ENCODE assay signal across 1 cellular context in the genomic region with DNA sequence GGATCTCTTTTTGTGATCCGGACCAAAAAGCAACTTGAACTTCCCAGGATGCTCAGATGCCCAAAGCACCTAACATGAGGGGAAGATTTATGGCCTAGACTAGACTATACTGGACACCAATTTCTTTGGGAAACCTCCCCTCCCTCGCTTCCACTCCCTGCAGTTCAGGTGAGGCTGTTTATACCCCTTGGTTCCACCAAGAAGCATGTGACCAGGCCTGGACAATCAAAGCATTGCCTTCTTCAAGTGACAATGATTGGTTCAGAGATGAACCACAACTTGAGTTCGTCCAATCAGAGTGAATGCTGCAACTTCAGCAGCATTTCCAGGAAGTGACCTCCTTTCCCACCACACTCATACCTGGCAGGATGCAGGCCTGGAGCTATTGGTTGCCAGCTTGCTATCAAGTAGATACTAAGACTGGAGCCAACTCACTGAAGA.
TF ChIP-seq lines count a peak whose summit lies in the region.

No MANE protein-coding gene starts in this region.

TF ChIP-seq in GM23338, 12 proteins besides CTCF, POLR2A, EP300 and RAD21 (continued from another document):
- TF ChIP-seq, protein P1, sequence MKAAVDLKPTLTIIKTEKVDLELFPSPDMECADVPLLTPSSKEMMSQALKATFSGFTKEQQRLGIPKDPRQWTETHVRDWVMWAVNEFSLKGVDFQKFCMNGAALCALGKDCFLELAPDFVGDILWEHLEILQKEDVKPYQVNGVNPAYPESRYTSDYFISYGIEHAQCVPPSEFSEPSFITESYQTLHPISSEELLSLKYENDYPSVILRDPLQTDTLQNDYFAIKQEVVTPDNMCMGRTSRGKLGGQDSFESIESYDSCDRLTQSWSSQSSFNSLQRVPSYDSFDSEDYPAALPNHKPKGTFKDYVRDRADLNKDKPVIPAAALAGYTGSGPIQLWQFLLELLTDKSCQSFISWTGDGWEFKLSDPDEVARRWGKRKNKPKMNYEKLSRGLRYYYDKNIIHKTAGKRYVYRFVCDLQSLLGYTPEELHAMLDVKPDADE (IDR thresholded peaks at IDR 0.05) = no peak
- TF ChIP-seq CREB1 (CRISPR knock-in tag; IDR thresholded peaks at IDR 0.05; ENCODE audit: low read depth) = no peak
- no peak for TF ChIP-seq NANOG (IDR thresholded peaks at IDR 0.05; ENCODE audit: borderline replicate concordance)
- TF ChIP-seq ZNF114 (CRISPR knock-in tag; IDR thresholded peaks at IDR 0.05) = no peak
- TF ChIP-seq, protein P2, sequence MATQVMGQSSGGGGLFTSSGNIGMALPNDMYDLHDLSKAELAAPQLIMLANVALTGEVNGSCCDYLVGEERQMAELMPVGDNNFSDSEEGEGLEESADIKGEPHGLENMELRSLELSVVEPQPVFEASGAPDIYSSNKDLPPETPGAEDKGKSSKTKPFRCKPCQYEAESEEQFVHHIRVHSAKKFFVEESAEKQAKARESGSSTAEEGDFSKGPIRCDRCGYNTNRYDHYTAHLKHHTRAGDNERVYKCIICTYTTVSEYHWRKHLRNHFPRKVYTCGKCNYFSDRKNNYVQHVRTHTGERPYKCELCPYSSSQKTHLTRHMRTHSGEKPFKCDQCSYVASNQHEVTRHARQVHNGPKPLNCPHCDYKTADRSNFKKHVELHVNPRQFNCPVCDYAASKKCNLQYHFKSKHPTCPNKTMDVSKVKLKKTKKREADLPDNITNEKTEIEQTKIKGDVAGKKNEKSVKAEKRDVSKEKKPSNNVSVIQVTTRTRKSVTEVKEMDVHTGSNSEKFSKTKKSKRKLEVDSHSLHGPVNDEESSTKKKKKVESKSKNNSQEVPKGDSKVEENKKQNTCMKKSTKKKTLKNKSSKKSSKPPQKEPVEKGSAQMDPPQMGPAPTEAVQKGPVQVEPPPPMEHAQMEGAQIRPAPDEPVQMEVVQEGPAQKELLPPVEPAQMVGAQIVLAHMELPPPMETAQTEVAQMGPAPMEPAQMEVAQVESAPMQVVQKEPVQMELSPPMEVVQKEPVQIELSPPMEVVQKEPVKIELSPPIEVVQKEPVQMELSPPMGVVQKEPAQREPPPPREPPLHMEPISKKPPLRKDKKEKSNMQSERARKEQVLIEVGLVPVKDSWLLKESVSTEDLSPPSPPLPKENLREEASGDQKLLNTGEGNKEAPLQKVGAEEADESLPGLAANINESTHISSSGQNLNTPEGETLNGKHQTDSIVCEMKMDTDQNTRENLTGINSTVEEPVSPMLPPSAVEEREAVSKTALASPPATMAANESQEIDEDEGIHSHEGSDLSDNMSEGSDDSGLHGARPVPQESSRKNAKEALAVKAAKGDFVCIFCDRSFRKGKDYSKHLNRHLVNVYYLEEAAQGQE (IDR thresholded peaks at IDR 0.05; ENCODE audit: unreplicated experiment) = no peak
- TF ChIP-seq EZH2 (IDR thresholded peaks at IDR 0.05; ENCODE audit: low read depth, unreplicated experiment) = no peak
- TF ChIP-seq STAT1 (IDR thresholded peaks at IDR 0.05; ENCODE audit: unreplicated experiment) = no peak
- TF ChIP-seq EZH2phosphoT487 (IDR thresholded peaks at IDR 0.05; ENCODE audit: unreplicated experiment) = no peak
- TF ChIP-seq POLR2AphosphoS5 (IDR thresholded peaks at IDR 0.05; ENCODE audit: low read depth) = no peak
- no peak for TF ChIP-seq ZNF331 (CRISPR knock-in tag; IDR thresholded peaks at IDR 0.05; ENCODE audit: low read depth)
- TF ChIP-seq, protein P3, sequence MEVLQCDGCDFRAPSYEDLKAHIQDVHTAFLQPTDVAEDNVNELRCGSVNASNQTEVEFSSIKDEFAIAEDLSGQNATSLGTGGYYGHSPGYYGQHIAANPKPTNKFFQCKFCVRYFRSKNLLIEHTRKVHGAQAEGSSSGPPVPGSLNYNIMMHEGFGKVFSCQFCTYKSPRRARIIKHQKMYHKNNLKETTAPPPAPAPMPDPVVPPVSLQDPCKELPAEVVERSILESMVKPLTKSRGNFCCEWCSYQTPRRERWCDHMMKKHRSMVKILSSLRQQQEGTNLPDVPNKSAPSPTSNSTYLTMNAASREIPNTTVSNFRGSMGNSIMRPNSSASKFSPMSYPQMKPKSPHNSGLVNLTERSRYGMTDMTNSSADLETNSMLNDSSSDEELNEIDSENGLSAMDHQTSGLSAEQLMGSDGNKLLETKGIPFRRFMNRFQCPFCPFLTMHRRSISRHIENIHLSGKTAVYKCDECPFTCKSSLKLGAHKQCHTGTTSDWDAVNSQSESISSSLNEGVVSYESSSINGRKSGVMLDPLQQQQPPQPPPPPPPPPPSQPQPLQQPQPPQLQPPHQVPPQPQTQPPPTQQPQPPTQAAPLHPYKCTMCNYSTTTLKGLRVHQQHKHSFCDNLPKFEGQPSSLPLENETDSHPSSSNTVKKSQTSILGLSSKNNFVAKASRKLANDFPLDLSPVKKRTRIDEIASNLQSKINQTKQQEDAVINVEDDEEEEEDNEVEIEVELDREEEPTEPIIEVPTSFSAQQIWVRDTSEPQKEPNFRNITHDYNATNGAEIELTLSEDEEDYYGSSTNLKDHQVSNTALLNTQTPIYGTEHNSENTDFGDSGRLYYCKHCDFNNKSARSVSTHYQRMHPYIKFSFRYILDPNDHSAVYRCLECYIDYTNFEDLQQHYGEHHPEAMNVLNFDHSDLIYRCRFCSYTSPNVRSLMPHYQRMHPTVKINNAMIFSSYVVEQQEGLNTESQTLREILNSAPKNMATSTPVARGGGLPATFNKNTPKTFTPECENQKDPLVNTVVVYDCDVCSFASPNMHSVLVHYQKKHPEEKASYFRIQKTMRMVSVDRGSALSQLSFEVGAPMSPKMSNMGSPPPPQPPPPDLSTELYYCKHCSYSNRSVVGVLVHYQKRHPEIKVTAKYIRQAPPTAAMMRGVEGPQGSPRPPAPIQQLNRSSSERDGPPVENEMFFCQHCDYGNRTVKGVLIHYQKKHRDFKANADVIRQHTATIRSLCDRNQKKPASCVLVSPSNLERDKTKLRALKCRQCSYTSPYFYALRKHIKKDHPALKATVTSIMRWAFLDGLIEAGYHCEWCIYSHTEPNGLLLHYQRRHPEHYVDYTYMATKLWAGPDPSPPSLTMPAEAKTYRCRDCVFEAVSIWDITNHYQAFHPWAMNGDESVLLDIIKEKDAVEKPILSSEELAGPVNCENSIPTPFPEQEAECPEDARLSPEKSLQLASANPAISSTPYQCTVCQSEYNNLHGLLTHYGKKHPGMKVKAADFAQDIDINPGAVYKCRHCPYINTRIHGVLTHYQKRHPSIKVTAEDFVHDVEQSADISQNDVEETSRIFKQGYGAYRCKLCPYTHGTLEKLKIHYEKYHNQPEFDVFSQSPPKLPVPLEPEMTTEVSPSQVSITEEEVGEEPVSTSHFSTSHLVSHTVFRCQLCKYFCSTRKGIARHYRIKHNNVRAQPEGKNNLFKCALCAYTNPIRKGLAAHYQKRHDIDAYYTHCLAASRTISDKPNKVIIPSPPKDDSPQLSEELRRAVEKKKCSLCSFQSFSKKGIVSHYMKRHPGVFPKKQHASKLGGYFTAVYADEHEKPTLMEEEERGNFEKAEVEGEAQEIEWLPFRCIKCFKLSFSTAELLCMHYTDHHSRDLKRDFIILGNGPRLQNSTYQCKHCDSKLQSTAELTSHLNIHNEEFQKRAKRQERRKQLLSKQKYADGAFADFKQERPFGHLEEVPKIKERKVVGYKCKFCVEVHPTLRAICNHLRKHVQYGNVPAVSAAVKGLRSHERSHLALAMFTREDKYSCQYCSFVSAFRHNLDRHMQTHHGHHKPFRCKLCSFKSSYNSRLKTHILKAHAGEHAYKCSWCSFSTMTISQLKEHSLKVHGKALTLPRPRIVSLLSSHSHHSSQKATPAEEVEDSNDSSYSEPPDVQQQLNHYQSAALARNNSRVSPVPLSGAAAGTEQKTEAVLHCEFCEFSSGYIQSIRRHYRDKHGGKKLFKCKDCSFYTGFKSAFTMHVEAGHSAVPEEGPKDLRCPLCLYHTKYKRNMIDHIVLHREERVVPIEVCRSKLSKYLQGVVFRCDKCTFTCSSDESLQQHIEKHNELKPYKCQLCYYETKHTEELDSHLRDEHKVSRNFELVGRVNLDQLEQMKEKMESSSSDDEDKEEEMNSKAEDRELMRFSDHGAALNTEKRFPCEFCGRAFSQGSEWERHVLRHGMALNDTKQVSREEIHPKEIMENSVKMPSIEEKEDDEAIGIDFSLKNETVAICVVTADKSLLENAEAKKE (CRISPR knock-in tag; IDR thresholded peaks at IDR 0.05) = no peak
